Comparison of ENCODE assay signal across 16 cellular contexts in genomic region chr18:12315481-12315880, GRCh38. TPM values are rescaled to one million over a fixed set of nuclear protein-coding genes. Genes with fewer than 3 reads are reported as not detected.
DNase-seq lines count a peak whose midpoint lies in the region; ATAC-seq and TF ChIP-seq lines count a peak whose summit lies in the region.
"Had no signal": no experiment of that assay in that cellular context is flagged by ENCODE, and none has a peak within 500 bp of the region (broad histone marks: within the 10 kb centered on the region; RNA-seq: fewer than 3 reads in every experiment).

No MANE protein-coding gene starts in this region.

- peak overlapping the region; percentile 39 for H3K27ac ChIP-seq in foreskin keratinocyte
- H3K27ac ChIP-seq in rectal smooth muscle tissue (ENCODE audit: low read depth, low read length) = peak overlapping the region; percentile 84

- peak overlapping the region; percentile 65; the same call in 1 of the 2 replicates for H3K27ac Mint-ChIP-seq in WTC11
- no peak overlapping the region for H3K27ac Mint-ChIP-seq in activated CD4-positive, alpha-beta T cell treated with anti-CD3 and anti-CD28 coated beads, Interleukin-2, amount 10 ng/mL, durations not matched to agents 7 days and 5 days
- H3K27ac Mint-ChIP-seq: endodermal cell had no signal

- H3K27me3 ChIP-seq in foreskin keratinocyte (no peaks in the 10 kb centered on the region), rectal smooth muscle tissue (ENCODE audit: control insufficient read depth, insufficient read depth, low read length) (no peaks in the 10 kb centered on the region)
- H3K27me3 ChIP-seq: hepatocyte had no signal

- no peak overlapping the region for H3K9ac ChIP-seq in rectal smooth muscle tissue (ENCODE audit: low read length)

- CTCF ChIA-PET in WTC11 (lab: Charles Lee) = interaction anchor here (1.2 to 3.4 kb wide), 3 partner anchors 13 to 43 kb away, joined by 3 to 32 read pairs (median 5); no protein-coding TSS in a partner anchor
- CTCF ChIA-PET in activated CD4-positive, alpha-beta T cell treated with anti-CD3 and anti-CD28 coated beads, Interleukin-2, amount 10 ng/mL, durations not matched to agents 7 days and 5 days (lab: Charles Lee) = interaction anchor here (0.6 to 2.7 kb wide), 3 partner anchors 10 to 34 kb away, joined by 3 to 11 read pairs (median 5); no protein-coding TSS in a partner anchor

- ATAC-seq in WTC11 (no peak), foreskin keratinocyte (no peak), GM18868 (IDR thresholded peaks at IDR 0.05; ENCODE audit: unreplicated experiment) (no peak), GM18909 (IDR thresholded peaks at IDR 0.05; ENCODE audit: poor library complexity, unreplicated experiment) (no peak)
- ATAC-seq: naive thymus-derived CD8-positive, alpha-beta T cell had no signal

- no peak overlapping the region for H3K4me3 Mint-ChIP-seq in WTC11
- no peak overlapping the region for H3K4me3 Mint-ChIP-seq in activated CD4-positive, alpha-beta T cell treated with anti-CD3 and anti-CD28 coated beads, Interleukin-2, amount 10 ng/mL, durations not matched to agents 7 days and 5 days
- H3K4me3 Mint-ChIP-seq: endodermal cell had no signal

- TF ChIP-seq CTCF in AG10803 (conservative IDR thresholded peaks at IDR 0.05; ENCODE audit: low read length) = no peak
- TF ChIP-seq CTCF in WTC11 (IDR thresholded peaks at IDR 0.05) = no peak
- no peak for TF ChIP-seq CTCF in foreskin keratinocyte (conservative IDR thresholded peaks at IDR 0.05)

- H3K27me3 Mint-ChIP-seq in WTC11 (ENCODE audit: low read depth) = no peaks in the 10 kb centered on the region
- H3K27me3 Mint-ChIP-seq in activated CD4-positive, alpha-beta T cell treated with anti-CD3 and anti-CD28 coated beads, Interleukin-2, amount 10 ng/mL, durations not matched to agents 7 days and 5 days = peaks cover 14% of the 10 kb centered on the region

- H3K36me3 ChIP-seq in rectal smooth muscle tissue (ENCODE audit: control insufficient read depth, insufficient read depth, low read length) = peaks cover 3% of the 10 kb centered on the region

- no peak for DNase-seq in AG10803 (ENCODE audit: low read depth)
- no peak for DNase-seq in WTC11 (ENCODE audit: low spot score)
- DNase-seq in foreskin keratinocyte = no peak
- DNase-seq in activated CD4-positive, alpha-beta T cell treated with anti-CD3 and anti-CD28 coated beads, Interleukin-2, amount 10 ng/mL, durations not matched to agents 7 days and 5 days = no peak
- DNase-seq in NCI-H2107 treated with DMSO at 0.1 percent for 48 hours (lab: John Stamatoyannopoulos, UW; ENCODE audit: unreplicated experiment) = no peak
- DNase-seq: ACHN; activated naive CD4-positive, alpha-beta T cell treated with Interleukin-2 at 50 U/mL for 16 hours; IMR-90; NCI-H345; stimulated activated CD4-positive, alpha-beta T cell treated with anti-CD3 and anti-CD28 coated beads, Interleukin-4, amount 100 ng/mL, for 1 hour had no signal

- peaks cover 5% of the 10 kb centered on the region for H3K9me3 Mint-ChIP-seq in WTC11
- peaks cover 7% of the 10 kb centered on the region for H3K9me3 Mint-ChIP-seq in activated CD4-positive, alpha-beta T cell treated with anti-CD3 and anti-CD28 coated beads, Interleukin-2, amount 10 ng/mL, durations not matched to agents 7 days and 5 days

- peaks cover 57% of the 10 kb centered on the region for H3K36me3 Mint-ChIP-seq in WTC11
- peaks cover 4% of the 10 kb centered on the region for H3K36me3 Mint-ChIP-seq in activated CD4-positive, alpha-beta T cell treated with anti-CD3 and anti-CD28 coated beads, Interleukin-2, amount 10 ng/mL, durations not matched to agents 7 days and 5 days (ENCODE audit: low read depth)

- H3K4me3 ChIP-seq in AG10803 (ENCODE audit: low read length) (peak overlapping the region; percentile 23; the same call in 1 of the 2 replicates), rectal smooth muscle tissue (ENCODE audit: low read length) (no peak overlapping the region)
- H3K4me3 ChIP-seq: hepatocyte had no signal

- peaks cover 29% of the 10 kb centered on the region for H3K4me1 ChIP-seq in foreskin keratinocyte
- H3K4me1 ChIP-seq in rectal smooth muscle tissue (ENCODE audit: control insufficient read depth, insufficient read depth, low read length) = peaks cover 51% of the 10 kb centered on the region

- POLR2A ChIA-PET in WTC11 (lab: Charles Lee) = no interaction called here
- POLR2A ChIA-PET in activated CD4-positive, alpha-beta T cell treated with anti-CD3 and anti-CD28 coated beads, Interleukin-2, amount 10 ng/mL, durations not matched to agents 7 days and 5 days (lab: Charles Lee) = no interaction called here

- peaks cover 17% of the 10 kb centered on the region for H3K4me1 Mint-ChIP-seq in WTC11
- no peaks in the 10 kb centered on the region for H3K4me1 Mint-ChIP-seq in activated CD4-positive, alpha-beta T cell treated with anti-CD3 and anti-CD28 coated beads, Interleukin-2, amount 10 ng/mL, durations not matched to agents 7 days and 5 days

TF ChIP-seq in WTC11, 78 proteins besides CTCF, POLR2A, EP300 and RAD21:
- TF ChIP-seq ZNF512 (CRISPR knock-in tag; IDR thresholded peaks at IDR 0.05; ENCODE audit: borderline replicate concordance) (no peak), ESRRA (CRISPR knock-in tag; IDR thresholded peaks at IDR 0.05; ENCODE audit: borderline replicate concordance) (no peak), ZBTB21 (CRISPR knock-in tag; IDR thresholded peaks at IDR 0.05; ENCODE audit: borderline replicate concordance) (no peak), ZBTB43 (CRISPR knock-in tag; IDR thresholded peaks at IDR 0.05) (no peak), RORB (CRISPR knock-in tag; IDR thresholded peaks at IDR 0.05) (no peak), CBFB (CRISPR knock-in tag; IDR thresholded peaks at IDR 0.05; ENCODE audit: low read depth) (no peak), TCF7 (CRISPR knock-in tag; IDR thresholded peaks at IDR 0.05; ENCODE audit: low read depth) (no peak), ATF6 (CRISPR knock-in tag; IDR thresholded peaks at IDR 0.05) (no peak), ZNF396 (CRISPR knock-in tag; IDR thresholded peaks at IDR 0.05; ENCODE audit: borderline replicate concordance) (no peak), SP1 (CRISPR knock-in tag; conservative IDR thresholded peaks at IDR 0.05) (no peak), ZNF138 (CRISPR knock-in tag; conservative IDR thresholded peaks at IDR 0.05) (no peak), TP53 (CRISPR knock-in tag; IDR thresholded peaks at IDR 0.05) (no peak)
TF ChIP-seq in WTC11: peak in this region for 0.

RNA-seq across cellular contexts. Expression of gene TUBB6, which starts 7.4 kb away (rescaled TPM):
- 137 to 240 TPM (median 149 TPM) in 3 replicates for total RNA-seq in WTC11 (2021)
- 772 and 774 TPM in 2 replicates for total RNA-seq in foreskin keratinocyte
- 680 and 693 TPM in 2 replicates for polyA plus RNA-seq in foreskin keratinocyte
- total RNA-seq in activated CD4-positive, alpha-beta T cell treated with anti-CD3 and anti-CD28 coated beads, Interleukin-2, amount 10 ng/mL, durations not matched to agents 7 days and 5 days = 1 to 10 TPM in 1 of 2 experiments, under 1 TPM in 1; 0.69 to 1.2 TPM

Comparison
In these comparisons a context has a peak if more than half of its experiments do, and no peak if none do; other contexts are left out.
1. RNA of gene TUBB6, which starts 7.4 kb away (total RNA-seq): 772 to 774 TPM in foreskin keratinocyte and 137 to 240 TPM in WTC11; 0.69 to 1.2 TPM in activated CD4-positive, alpha-beta T cell treated with anti-CD3 and anti-CD28 coated beads, Interleukin-2, amount 10 ng/mL, durations not matched to agents 7 days and 5 days; every median in the first group is over 10 times any median in the second.